ENCODE assay signal across 10 cellular contexts in genomic region chr16:14564323-14564722, GRCh38.
A peak's percentile ranks its signal among the peaks of the same experiment; 100 is the strongest.
DNase-seq lines count a peak whose midpoint lies in the region; ATAC-seq and TF ChIP-seq lines count a peak whose summit lies in the region.
"Had no signal": no experiment of that assay in that cellular context is flagged by ENCODE, and none has a peak within 500 bp of the region (broad histone marks: within the 10 kb centered on the region; RNA-seq: fewer than 3 reads in every experiment).

No MANE protein-coding gene starts in this region.

- no peak overlapping the region for H3K9ac ChIP-seq in rectal smooth muscle tissue (ENCODE audit: low read length)

- H3K36me3 ChIP-seq in rectal smooth muscle tissue (ENCODE audit: control insufficient read depth, insufficient read depth, low read length): no peaks in the 10 kb centered on the region

- H3K27me3 ChIP-seq in rectal smooth muscle tissue (ENCODE audit: control insufficient read depth, insufficient read depth, low read length): no peaks in the 10 kb centered on the region

- peak in 2 of 3 experiments; percentile 43 to 62 for DNase-seq in NCI-H1417 (lab: John Stamatoyannopoulos, UW)
- no peak for DNase-seq in NCI-H1417 treated with DMSO at 0.1 percent for 48 hours (lab: John Stamatoyannopoulos, UW)
- peak; percentile 90 to 92 for DNase-seq in NCI-H526 (lab: John Stamatoyannopoulos, UW)
- DNase-seq in epithelial cell of prostate (ENCODE audit: low read depth, low spot score): peak; percentile 77
- DNase-seq in GM20000 (ENCODE audit: low spot score): no peak
- no peak for DNase-seq in midbrain (lab: John Stamatoyannopoulos, UW)
- DNase-seq: activated CD4-positive, alpha-beta T cell treated with anti-CD3 and anti-CD28 coated beads for 36 hours; SIG-M5 had no signal

- H3K27ac ChIP-seq in epithelial cell of prostate: peak overlapping the region; percentile 54
- peak overlapping the region; percentile 77 for H3K27ac ChIP-seq in rectal smooth muscle tissue (ENCODE audit: low read depth, low read length)

- ATAC-seq in HG03097 (IDR thresholded peaks at IDR 0.05; ENCODE audit: low FRiP score, unreplicated experiment): no peak
- ATAC-seq: activated CD4-positive, alpha-beta T cell treated with anti-CD3 and anti-CD28 coated beads for 36 hours had no signal

- TF ChIP-seq CTCF in GM20000 (IDR thresholded peaks at IDR 0.05; ENCODE audit: extremely low read depth, missing control alignments): no peak

- peaks cover 15% of the 10 kb centered on the region for H3K4me1 ChIP-seq in rectal smooth muscle tissue (ENCODE audit: control insufficient read depth, insufficient read depth, low read length)

- peak overlapping the region; percentile 42 for H3K4me3 ChIP-seq in rectal smooth muscle tissue (ENCODE audit: low read length)

Comparison
In these comparisons a context has a peak if more than half of its experiments do, and no peak if none do; other contexts are left out.
1. DNase-seq: peak in NCI-H1417 (2 of 3), NCI-H526 (2 of 2) and epithelial cell of prostate (single experiment); none in NCI-H1417 treated with DMSO at 0.1 percent for 48 hours (single experiment), GM20000 (single experiment) and midbrain (single experiment).